Comparison of ENCODE assay signal across 1 cellular context in the genomic region with DNA sequence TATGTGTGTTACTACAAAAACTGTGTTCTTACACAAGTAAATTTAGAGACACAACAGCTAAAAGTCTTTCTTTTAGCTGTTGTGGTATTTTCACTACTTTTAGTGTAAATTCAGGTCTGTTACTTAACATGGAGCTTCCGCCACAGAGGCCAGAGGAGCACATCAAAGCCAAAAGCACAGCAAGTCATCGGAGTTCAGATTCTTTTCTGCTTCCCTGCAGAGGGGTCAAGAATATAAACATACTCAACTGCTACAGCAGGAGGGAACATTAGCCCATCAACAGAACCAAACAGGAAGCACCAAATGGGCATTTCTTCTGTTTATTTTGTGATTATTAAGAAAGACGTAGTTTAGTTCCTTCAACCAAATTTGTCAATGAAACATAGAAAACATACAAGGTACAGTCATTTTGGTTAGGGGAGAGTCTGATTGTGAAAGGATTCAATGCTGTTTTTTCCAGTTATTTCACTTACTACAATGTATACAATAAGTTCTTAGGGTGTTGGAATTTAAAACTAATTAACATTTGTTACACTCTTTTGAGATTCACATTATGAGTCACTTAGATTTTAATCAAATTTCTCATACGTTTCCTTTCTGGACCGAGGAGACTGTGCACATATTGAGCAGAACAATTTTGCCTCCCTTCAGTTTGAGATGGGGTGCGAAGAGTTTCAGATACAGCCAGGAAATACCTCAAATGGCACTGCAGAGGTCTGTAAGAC.
TF ChIP-seq lines count a peak whose summit lies in the region.

No MANE protein-coding gene starts in this region.

TF ChIP-seq in GM23338, 12 proteins besides CTCF, POLR2A, EP300 and RAD21 (continued from another document):
- TF ChIP-seq, protein P1, sequence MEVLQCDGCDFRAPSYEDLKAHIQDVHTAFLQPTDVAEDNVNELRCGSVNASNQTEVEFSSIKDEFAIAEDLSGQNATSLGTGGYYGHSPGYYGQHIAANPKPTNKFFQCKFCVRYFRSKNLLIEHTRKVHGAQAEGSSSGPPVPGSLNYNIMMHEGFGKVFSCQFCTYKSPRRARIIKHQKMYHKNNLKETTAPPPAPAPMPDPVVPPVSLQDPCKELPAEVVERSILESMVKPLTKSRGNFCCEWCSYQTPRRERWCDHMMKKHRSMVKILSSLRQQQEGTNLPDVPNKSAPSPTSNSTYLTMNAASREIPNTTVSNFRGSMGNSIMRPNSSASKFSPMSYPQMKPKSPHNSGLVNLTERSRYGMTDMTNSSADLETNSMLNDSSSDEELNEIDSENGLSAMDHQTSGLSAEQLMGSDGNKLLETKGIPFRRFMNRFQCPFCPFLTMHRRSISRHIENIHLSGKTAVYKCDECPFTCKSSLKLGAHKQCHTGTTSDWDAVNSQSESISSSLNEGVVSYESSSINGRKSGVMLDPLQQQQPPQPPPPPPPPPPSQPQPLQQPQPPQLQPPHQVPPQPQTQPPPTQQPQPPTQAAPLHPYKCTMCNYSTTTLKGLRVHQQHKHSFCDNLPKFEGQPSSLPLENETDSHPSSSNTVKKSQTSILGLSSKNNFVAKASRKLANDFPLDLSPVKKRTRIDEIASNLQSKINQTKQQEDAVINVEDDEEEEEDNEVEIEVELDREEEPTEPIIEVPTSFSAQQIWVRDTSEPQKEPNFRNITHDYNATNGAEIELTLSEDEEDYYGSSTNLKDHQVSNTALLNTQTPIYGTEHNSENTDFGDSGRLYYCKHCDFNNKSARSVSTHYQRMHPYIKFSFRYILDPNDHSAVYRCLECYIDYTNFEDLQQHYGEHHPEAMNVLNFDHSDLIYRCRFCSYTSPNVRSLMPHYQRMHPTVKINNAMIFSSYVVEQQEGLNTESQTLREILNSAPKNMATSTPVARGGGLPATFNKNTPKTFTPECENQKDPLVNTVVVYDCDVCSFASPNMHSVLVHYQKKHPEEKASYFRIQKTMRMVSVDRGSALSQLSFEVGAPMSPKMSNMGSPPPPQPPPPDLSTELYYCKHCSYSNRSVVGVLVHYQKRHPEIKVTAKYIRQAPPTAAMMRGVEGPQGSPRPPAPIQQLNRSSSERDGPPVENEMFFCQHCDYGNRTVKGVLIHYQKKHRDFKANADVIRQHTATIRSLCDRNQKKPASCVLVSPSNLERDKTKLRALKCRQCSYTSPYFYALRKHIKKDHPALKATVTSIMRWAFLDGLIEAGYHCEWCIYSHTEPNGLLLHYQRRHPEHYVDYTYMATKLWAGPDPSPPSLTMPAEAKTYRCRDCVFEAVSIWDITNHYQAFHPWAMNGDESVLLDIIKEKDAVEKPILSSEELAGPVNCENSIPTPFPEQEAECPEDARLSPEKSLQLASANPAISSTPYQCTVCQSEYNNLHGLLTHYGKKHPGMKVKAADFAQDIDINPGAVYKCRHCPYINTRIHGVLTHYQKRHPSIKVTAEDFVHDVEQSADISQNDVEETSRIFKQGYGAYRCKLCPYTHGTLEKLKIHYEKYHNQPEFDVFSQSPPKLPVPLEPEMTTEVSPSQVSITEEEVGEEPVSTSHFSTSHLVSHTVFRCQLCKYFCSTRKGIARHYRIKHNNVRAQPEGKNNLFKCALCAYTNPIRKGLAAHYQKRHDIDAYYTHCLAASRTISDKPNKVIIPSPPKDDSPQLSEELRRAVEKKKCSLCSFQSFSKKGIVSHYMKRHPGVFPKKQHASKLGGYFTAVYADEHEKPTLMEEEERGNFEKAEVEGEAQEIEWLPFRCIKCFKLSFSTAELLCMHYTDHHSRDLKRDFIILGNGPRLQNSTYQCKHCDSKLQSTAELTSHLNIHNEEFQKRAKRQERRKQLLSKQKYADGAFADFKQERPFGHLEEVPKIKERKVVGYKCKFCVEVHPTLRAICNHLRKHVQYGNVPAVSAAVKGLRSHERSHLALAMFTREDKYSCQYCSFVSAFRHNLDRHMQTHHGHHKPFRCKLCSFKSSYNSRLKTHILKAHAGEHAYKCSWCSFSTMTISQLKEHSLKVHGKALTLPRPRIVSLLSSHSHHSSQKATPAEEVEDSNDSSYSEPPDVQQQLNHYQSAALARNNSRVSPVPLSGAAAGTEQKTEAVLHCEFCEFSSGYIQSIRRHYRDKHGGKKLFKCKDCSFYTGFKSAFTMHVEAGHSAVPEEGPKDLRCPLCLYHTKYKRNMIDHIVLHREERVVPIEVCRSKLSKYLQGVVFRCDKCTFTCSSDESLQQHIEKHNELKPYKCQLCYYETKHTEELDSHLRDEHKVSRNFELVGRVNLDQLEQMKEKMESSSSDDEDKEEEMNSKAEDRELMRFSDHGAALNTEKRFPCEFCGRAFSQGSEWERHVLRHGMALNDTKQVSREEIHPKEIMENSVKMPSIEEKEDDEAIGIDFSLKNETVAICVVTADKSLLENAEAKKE (CRISPR knock-in tag; IDR thresholded peaks at IDR 0.05): no peak
- no peak for TF ChIP-seq CREB1 (CRISPR knock-in tag; IDR thresholded peaks at IDR 0.05; ENCODE audit: low read depth)
